In the genomic region with DNA sequence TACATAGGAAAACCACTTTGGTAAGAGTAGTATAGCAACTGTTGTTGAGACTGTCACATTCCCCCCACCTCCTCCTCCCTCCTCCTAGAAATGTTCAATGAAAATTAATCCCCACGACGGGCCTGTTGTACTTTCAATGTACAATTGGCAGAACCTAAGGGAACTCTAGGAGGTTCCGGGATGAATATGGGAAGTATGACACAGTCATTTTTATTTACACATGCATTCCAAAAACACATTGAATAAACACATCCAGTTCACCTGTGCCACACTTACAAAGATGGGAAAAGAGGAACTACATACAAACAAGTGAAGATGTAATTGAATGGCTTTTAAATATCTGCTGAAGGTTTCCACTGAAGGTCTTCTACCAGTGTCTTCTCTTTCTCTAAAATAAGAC, we compare ENCODE assay signal across 31 cellular contexts.
"Had no signal": no experiment of that assay in that cellular context is flagged by ENCODE, and none has a peak within 500 bp of the region (broad histone marks: within the 10 kb centered on the region; RNA-seq: fewer than 3 reads in every experiment).

No MANE protein-coding gene starts in this region.

- H3K4me3 ChIP-seq: ovary, psoas muscle, right lobe of liver, sigmoid colon, smooth muscle cell, spleen, stomach, thoracic aorta, thyroid gland, tibial nerve, upper lobe of left lung, vagina had no signal

- H3K9me3 Mint-ChIP-seq: natural killer cell treated with Interleukin-12 subunit alpha and Interleukin-12 subunit beta and Interleukin-15 and Interleukin-18, amount 100 ng/mL, for 72 hours; stimulated activated effector memory CD8-positive, alpha-beta T cell treated with anti-CD3 and anti-CD28 coated beads, Interleukin-12 subunit alpha, Interleukin-12 subunit beta, amount 100 ng/mL, for 72 hours; stimulated activated naive B cell treated with anti-CD40 and anti-IgM and Interleukin-4, amounts not matched to agents 10 μg/mL and 1 μg/mL and 100 μg/mL, for 72 hours; stimulated activated naive CD8-positive, alpha-beta T cell treated with anti-CD3 and anti-CD28 coated beads, Interleukin-15, Interleukin-2, amounts not matched to agents 100 ng/mL and 50 ng/mL, for 24 hours had no signal

- H3K27me3 ChIP-seq: ovary, right lobe of liver, thyroid gland, tibial nerve, upper lobe of left lung, vagina had no signal

- H2AFZ ChIP-seq: parathyroid adenoma had no signal

- H3K36me3 ChIP-seq: neutrophil, ovary, right lobe of liver, sigmoid colon, spleen, stomach, thoracic aorta, thyroid gland, tibial nerve, upper lobe of left lung, vagina had no signal

- H3K4me3 Mint-ChIP-seq: naive thymus-derived CD8-positive, alpha-beta T cell; natural killer cell treated with Interleukin-12 subunit alpha and Interleukin-12 subunit beta and Interleukin-15 and Interleukin-18, amount 100 ng/mL, for 72 hours; nephron progenitor cell; neural crest cell; stimulated activated effector memory CD8-positive, alpha-beta T cell treated with anti-CD3 and anti-CD28 coated beads, Interleukin-12 subunit alpha, Interleukin-12 subunit beta, amount 100 ng/mL, for 72 hours; stimulated activated naive B cell treated with anti-CD40 and anti-IgM and Interleukin-4, amounts not matched to agents 10 μg/mL and 1 μg/mL and 100 μg/mL, for 72 hours; stimulated activated naive CD8-positive, alpha-beta T cell treated with anti-CD3 and anti-CD28 coated beads, Interleukin-15, Interleukin-2, amounts not matched to agents 100 ng/mL and 50 ng/mL, for 24 hours had no signal

- H3K36me3 Mint-ChIP-seq: naive thymus-derived CD8-positive, alpha-beta T cell; natural killer cell treated with Interleukin-12 subunit alpha and Interleukin-12 subunit beta and Interleukin-15 and Interleukin-18, amount 100 ng/mL, for 72 hours; stimulated activated effector memory CD8-positive, alpha-beta T cell treated with anti-CD3 and anti-CD28 coated beads, Interleukin-12 subunit alpha, Interleukin-12 subunit beta, amount 100 ng/mL, for 72 hours had no signal

- H3K27ac ChIP-seq: neutrophil, ovary, parathyroid adenoma, psoas muscle, right lobe of liver, sigmoid colon, spleen, stomach, thoracic aorta, thyroid gland, tibial nerve, upper lobe of left lung, vagina had no signal

- H3K4me2 ChIP-seq: smooth muscle cell had no signal

- H3K79me2 ChIP-seq: parathyroid adenoma had no signal

- H3K4me1 Mint-ChIP-seq: neural crest cell; stimulated activated naive B cell treated with anti-CD40 and anti-IgM and Interleukin-4, amounts not matched to agents 10 μg/mL and 1 μg/mL and 100 μg/mL, for 72 hours had no signal

- DNase-seq: naive thymus-derived CD8-positive, alpha-beta T cell; nephron progenitor cell; nucleus accumbens; ovary; posterior cingulate gyrus; psoas muscle; right cardiac atrium; right lobe of liver; sigmoid colon; spleen; stimulated activated CD4-positive, alpha-beta T cell treated with anti-CD3 and anti-CD28 coated beads, Interleukin-12 subunit alpha, Interleukin-12 subunit beta, amount 100 ng/mL, for 4 hours; stimulated activated CD4-positive, alpha-beta T cell treated with anti-CD3 and anti-CD28 coated beads, Interleukin-2, amount 100 ng/mL, for 24 hours; stimulated activated CD4-positive, alpha-beta T cell treated with anti-CD3 and anti-CD28 coated beads, Interleukin-2, amount 100 ng/mL, for 48 hours; stimulated activated CD4-positive, alpha-beta T cell treated with anti-CD3 and anti-CD28 coated beads, Interleukin-4, amount 100 ng/mL, for 24 hours; stimulated activated naive B cell treated with anti-CD40 and anti-IgM and Interleukin-4, amounts not matched to agents 10 μg/mL and 1 μg/mL and 100 μg/mL, for 72 hours; stimulated activated naive CD4-positive, alpha-beta T cell treated with Interleukin-2 at 50 U/mL for 16 hours; stomach; thyroid gland; trophoblast cell had no signal

- H3K27ac Mint-ChIP-seq: naive thymus-derived CD8-positive, alpha-beta T cell; natural killer cell treated with Interleukin-12 subunit alpha and Interleukin-12 subunit beta and Interleukin-15 and Interleukin-18, amount 100 ng/mL, for 72 hours; nephron progenitor cell; progenitor cell of endocrine pancreas; stimulated activated effector memory CD8-positive, alpha-beta T cell treated with anti-CD3 and anti-CD28 coated beads, Interleukin-12 subunit alpha, Interleukin-12 subunit beta, amount 100 ng/mL, for 72 hours; stimulated activated naive B cell treated with anti-CD40 and anti-IgM and Interleukin-4, amounts not matched to agents 10 μg/mL and 1 μg/mL and 100 μg/mL, for 72 hours; stimulated activated naive CD8-positive, alpha-beta T cell treated with anti-CD3 and anti-CD28 coated beads, Interleukin-15, Interleukin-2, amounts not matched to agents 100 ng/mL and 50 ng/mL, for 24 hours had no signal

- H3K4me1 ChIP-seq: parathyroid adenoma, psoas muscle, right lobe of liver, sigmoid colon, spleen, stomach, thyroid gland, tibial nerve, upper lobe of left lung, vagina had no signal

- H3K9me3 ChIP-seq: neutrophil, ovary, psoas muscle, right lobe of liver, sigmoid colon, spleen, thoracic aorta, thyroid gland, tibial nerve, upper lobe of left lung, vagina had no signal
